ENCODE assay signal across 9 cellular contexts in the genomic region with DNA sequence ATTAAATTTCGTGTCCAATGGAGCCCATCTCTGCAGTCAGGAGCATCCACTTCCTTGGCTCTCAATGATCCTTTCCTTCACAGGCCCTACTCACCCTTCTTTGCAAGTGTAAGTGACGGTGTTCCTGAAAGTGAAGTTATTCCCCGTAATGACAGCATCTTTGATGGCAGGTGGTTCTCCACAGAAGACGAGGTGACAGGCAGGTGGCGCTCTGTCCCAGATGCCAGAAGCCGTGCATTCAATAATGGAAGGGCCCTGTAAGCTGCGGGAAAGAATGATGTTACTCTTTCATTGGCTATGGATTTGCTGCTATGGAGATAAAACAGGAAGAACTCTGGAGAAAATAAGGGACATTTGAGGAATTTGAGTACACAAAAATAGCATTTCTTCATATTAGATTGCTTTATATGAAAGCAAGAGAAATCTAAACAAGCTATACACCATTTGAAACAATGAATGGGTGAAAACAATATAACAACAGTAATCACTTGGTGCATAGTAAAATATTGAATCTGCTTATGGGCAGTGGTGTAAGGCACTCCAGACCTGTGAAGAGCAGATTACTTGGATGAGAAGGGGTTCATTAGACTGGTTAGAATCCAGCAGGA.
DNase-seq lines count a peak whose midpoint lies in the region; ATAC-seq and TF ChIP-seq lines count a peak whose summit lies in the region.
"Had no signal": no experiment of that assay in that cellular context is flagged by ENCODE, and none has a peak within 500 bp of the region (broad histone marks: within the 10 kb centered on the region; RNA-seq: fewer than 3 reads in every experiment).

No MANE protein-coding gene starts in this region.

- no peak for DNase-seq in CD14-positive monocyte (ENCODE audit: low spot score)
- peak; percentile 34 for DNase-seq in Jurkat, Clone E6-1 (ENCODE audit: low read depth, low spot score)
- DNase-seq in UCSD-AML1 (lab: John Stamatoyannopoulos, UW; ENCODE audit: unreplicated experiment) = peak; percentile 21
- DNase-seq in globus pallidus (ENCODE audit: low spot score) = peak; percentile 42
- DNase-seq in stimulated activated CD4-positive, alpha-beta T cell treated with anti-CD3 and anti-CD28 coated beads, Interleukin-1b, Interleukin-23, amount 100 ng/mL, for 48 hours = peak; percentile 16
- DNase-seq in DMS79 treated with DMSO at 0.1 percent for 48 hours (lab: John Stamatoyannopoulos, UW) = no peak
- no peak for DNase-seq in activated CD8-positive, alpha-beta memory T cell treated with anti-CD3 and anti-CD28 coated beads for 24 hours

- TF ChIP-seq CTCF in CD14-positive monocyte (IDR thresholded peaks at IDR 0.05) = peak; percentile 54

- no peaks in the 10 kb centered on the region for H3K36me3 Mint-ChIP-seq in CD14-positive monocyte

- H3K4me3 Mint-ChIP-seq in CD14-positive monocyte = no peak overlapping the region

- H3K9me3 Mint-ChIP-seq in CD14-positive monocyte = no peaks in the 10 kb centered on the region

- H3K27ac Mint-ChIP-seq in CD14-positive monocyte = no peak overlapping the region

- peaks cover 0 to 3% (median 1%) of the 10 kb centered on the region in 3 donors for H3K27me3 Mint-ChIP-seq in CD14-positive monocyte (ENCODE audit: low read depth in 3 of 3)

- no peak overlapping the region for H3K4me3 ChIP-seq in Jurkat, Clone E6-1 (ENCODE audit: low read length)
- H3K4me3 ChIP-seq: lung had no signal

- peak; percentile 63 for ATAC-seq in GM18511 (IDR thresholded peaks at IDR 0.05; ENCODE audit: unreplicated experiment)

- H3K4me1 Mint-ChIP-seq in CD14-positive monocyte = peaks cover 4% of the 10 kb centered on the region

- intact Hi-C loops in CD14-positive monocyte (cut with micrococcal nuclease) = loop anchor here in 1 of 2 donors (10.0 kb wide), 1 partner anchor 197 kb away; no protein-coding TSS in a partner anchor

Comparison
In these comparisons a context has a peak if more than half of its experiments do, and no peak if none do; other contexts are left out.
1. DNase-seq: peak in Jurkat, Clone E6-1 (single experiment), UCSD-AML1 (single experiment), globus pallidus (single experiment) and stimulated activated CD4-positive, alpha-beta T cell treated with anti-CD3 and anti-CD28 coated beads, Interleukin-1b, Interleukin-23, amount 100 ng/mL, for 48 hours (single experiment); none in CD14-positive monocyte (single experiment), DMS79 treated with DMSO at 0.1 percent for 48 hours (single experiment) and activated CD8-positive, alpha-beta memory T cell treated with anti-CD3 and anti-CD28 coated beads for 24 hours (single experiment).